Comparison of ENCODE assay signal across 14 cellular contexts in the genomic region with DNA sequence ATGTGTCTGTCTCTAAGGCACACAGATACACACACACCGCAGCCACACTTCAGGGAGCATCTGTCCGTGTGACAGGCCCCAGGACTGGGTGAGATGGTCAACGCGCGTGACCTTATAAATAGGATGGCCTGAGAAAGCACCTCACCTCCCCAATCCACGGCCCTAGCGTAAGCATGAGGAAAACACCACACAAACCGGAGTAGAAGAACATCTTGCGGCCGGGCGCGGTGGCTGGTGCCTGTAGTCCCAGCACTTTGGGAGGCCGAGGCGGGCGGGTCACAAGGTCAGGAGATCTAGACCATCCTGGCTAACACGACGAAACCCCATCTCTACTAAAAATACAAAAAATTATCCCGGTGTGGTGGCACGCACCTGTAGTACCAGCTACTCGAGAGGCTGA.
DNase-seq lines count a peak whose midpoint lies in the region; ATAC-seq and TF ChIP-seq lines count a peak whose summit lies in the region.
"Had no signal": no experiment of that assay in that cellular context is flagged by ENCODE, and none has a peak within 500 bp of the region (broad histone marks: within the 10 kb centered on the region; RNA-seq: fewer than 3 reads in every experiment).

No MANE protein-coding gene starts in this region.

- H3K36me3 ChIP-seq in DND-41 (ENCODE audit: insufficient read depth, low read length) (peaks cover 11% of the 10 kb centered on the region), Loucy (ENCODE audit: insufficient read depth, low read length) (no peaks in the 10 kb centered on the region)
- H3K36me3 ChIP-seq: SJCRH30, upper lobe of left lung had no signal

- DNase-seq in DND-41 = no peak
- no peak for DNase-seq in central memory CD8-positive, alpha-beta T cell (ENCODE audit: low spot score in 2 of 2)
- DNase-seq in NCI-H345 (lab: John Stamatoyannopoulos, UW) = no peak
- no peak for DNase-seq in HuH-7.5 (ENCODE audit: low spot score)
- DNase-seq: activated CD4-positive, alpha-beta T cell treated with anti-CD3 and anti-CD28 coated beads, Interleukin-2, amount 50 U/mL, for 1 hour; left cardiac atrium; psoas muscle; SJCRH30; upper lobe of left lung had no signal

- peaks cover 24% of the 10 kb centered on the region for H3K4me1 Mint-ChIP-seq in central memory CD8-positive, alpha-beta T cell
- H3K4me1 Mint-ChIP-seq in nephron = peaks cover 7% of the 10 kb centered on the region

- ATAC-seq in DND-41 (ENCODE audit: insufficient read depth, low read depth) (no peak), GM19023 (IDR thresholded peaks at IDR 0.05; ENCODE audit: unreplicated experiment) (no peak), HG02973 (IDR thresholded peaks at IDR 0.05; ENCODE audit: unreplicated experiment) (no peak)
- no peak for ATAC-seq in central memory CD8-positive, alpha-beta T cell (replicated peaks; ENCODE audit: extremely low read depth, poor library complexity, severe bottlenecking)

- H3K9ac ChIP-seq in DND-41 (ENCODE audit: low read depth, low read length) = peak overlapping the region; percentile 88; the same call in 1 of the 2 replicates
- H3K9ac ChIP-seq in Loucy (ENCODE audit: low read depth, low read length, poor library complexity, severe bottlenecking) = no peak overlapping the region

- H3K36me3 Mint-ChIP-seq in central memory CD8-positive, alpha-beta T cell (ENCODE audit: insufficient read depth) = peaks cover 8% of the 10 kb centered on the region
- peaks cover 12% of the 10 kb centered on the region for H3K36me3 Mint-ChIP-seq in nephron (ENCODE audit: low read depth)

- peaks cover 15% of the 10 kb centered on the region; the same call in 1 of the 2 replicates for H4K20me1 ChIP-seq in DND-41 (ENCODE audit: insufficient read depth, low read length)
- H4K20me1 ChIP-seq in Loucy (ENCODE audit: insufficient read depth, low read length, poor library complexity, severe bottlenecking) = no peaks in the 10 kb centered on the region

- peak overlapping the region; percentile 83 for H3K4me3 Mint-ChIP-seq in central memory CD8-positive, alpha-beta T cell
- H3K4me3 Mint-ChIP-seq in nephron = peak overlapping the region; percentile 84 to 95 (median 92)

- peaks cover 5% of the 10 kb centered on the region for H3K9me3 ChIP-seq in DND-41 (ENCODE audit: insufficient read depth, low read length, severe bottlenecking)
- H3K9me3 ChIP-seq in Loucy (ENCODE audit: insufficient read depth, low read depth, low read length) = 0 out of 2 replicates have a peak, but pooled peaks cover 2% of the 10 kb centered on the region
- H3K9me3 ChIP-seq: psoas muscle, SJCRH30 had no signal

- H3K4me1 ChIP-seq in DND-41 (ENCODE audit: insufficient read depth, low read length) = peaks cover 32% of the 10 kb centered on the region
- H3K4me1 ChIP-seq in Loucy (ENCODE audit: insufficient read depth, low read length, poor library complexity, severe bottlenecking) = peaks cover 9% of the 10 kb centered on the region
- H3K4me1 ChIP-seq: SJCRH30 had no signal

- H3K27me3 ChIP-seq in DND-41 (ENCODE audit: insufficient read depth, low read length, poor library complexity) (no peaks in the 10 kb centered on the region), Loucy (ENCODE audit: insufficient read depth, low read length, poor library complexity, severe bottlenecking) (no peaks in the 10 kb centered on the region)
- H3K27me3 ChIP-seq: SJCRH30, upper lobe of left lung had no signal

- TF ChIP-seq CTCF in DND-41 (IDR thresholded peaks at IDR 0.05; ENCODE audit: borderline replicate concordance, extremely low read depth, low read length, poor library complexity, severe bottlenecking) = no peak
- no peak for TF ChIP-seq CTCF in Loucy (conservative IDR thresholded peaks at IDR 0.05; ENCODE audit: low read length)
- no peak for TF ChIP-seq CTCF in nephron (IDR thresholded peaks at IDR 0.05; ENCODE audit: unreplicated experiment in 3 of 3)

- no peaks in the 10 kb centered on the region for H3K9me3 Mint-ChIP-seq in central memory CD8-positive, alpha-beta T cell
- peaks cover 4% of the 10 kb centered on the region for H3K9me3 Mint-ChIP-seq in nephron

- H2AFZ ChIP-seq in DND-41 (ENCODE audit: low read depth, low read length) (no peak overlapping the region), Loucy (ENCODE audit: low read length) (no peak overlapping the region)

- H3K4me3 ChIP-seq in DND-41 (ENCODE audit: low read depth in 1 of 2, low read length in 2 of 2) (peak overlapping the region in 1 of 2 experiments; percentile 69; a peak in 3 of 4 replicates), Loucy (ENCODE audit: low read length, poor library complexity, severe bottlenecking) (peak overlapping the region; percentile 2)

- H3K27ac Mint-ChIP-seq in central memory CD8-positive, alpha-beta T cell (ENCODE audit: low read depth) = no peak overlapping the region
- H3K27ac Mint-ChIP-seq in nephron = peak overlapping the region in 2 of 3 experiments; percentile 82 to 90

- no peaks in the 10 kb centered on the region for H3F3A ChIP-seq in Loucy (ENCODE audit: low read depth)

- H3K9me2 ChIP-seq in Loucy (replicated peaks; ENCODE audit: low read depth, low read length) = no peaks in the 10 kb centered on the region

- H3K79me2 ChIP-seq in DND-41 (ENCODE audit: insufficient read depth, low read length) (peaks cover 67% of the 10 kb centered on the region), Loucy (ENCODE audit: insufficient read depth, low read length) (peaks cover 25% of the 10 kb centered on the region; the same call in 1 of the 2 replicates)

- H3K27me3 Mint-ChIP-seq in central memory CD8-positive, alpha-beta T cell = no peaks in the 10 kb centered on the region
- H3K27me3 Mint-ChIP-seq in nephron (ENCODE audit: low read depth) = no peaks in the 10 kb centered on the region

- H3K4me2 ChIP-seq in DND-41 (ENCODE audit: insufficient read depth, low read length) (peak overlapping the region; percentile 93), Loucy (ENCODE audit: low read depth, low read length, poor library complexity, severe bottlenecking) (peak overlapping the region; percentile 58)

- no peak overlapping the region for H3K27ac ChIP-seq in DND-41 (ENCODE audit: low read length)
- H3K27ac ChIP-seq: KMS-11, SJCRH30 had no signal
